In the genomic region with DNA sequence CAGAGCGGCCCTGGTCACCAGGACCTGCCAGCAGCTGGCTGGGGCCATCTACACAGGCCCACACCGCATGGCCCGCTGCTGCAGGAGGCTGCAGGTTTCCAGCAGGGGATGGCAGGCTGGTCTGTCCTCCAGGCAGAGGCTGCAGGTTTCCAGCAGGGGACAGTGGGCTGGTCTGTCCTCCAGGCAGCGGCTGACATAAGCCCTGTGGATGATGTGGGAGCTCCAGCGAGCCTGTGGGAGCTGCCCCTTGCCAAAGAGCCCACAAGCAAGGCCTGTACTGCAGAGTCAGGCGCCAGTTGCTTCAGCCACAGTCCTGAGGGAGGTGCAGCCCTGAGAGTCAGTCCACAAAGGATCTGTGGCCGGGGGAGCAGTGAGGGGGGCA, we compare ENCODE assay signal across 12 cellular contexts. TPM values are rescaled to one million over a fixed set of nuclear protein-coding genes. Genes with fewer than 3 reads are reported as not detected.
DNase-seq lines count a peak whose midpoint lies in the region; TF ChIP-seq lines count a peak whose summit lies in the region.
"Had no signal": no experiment of that assay in that cellular context is flagged by ENCODE, and none has a peak within 500 bp of the region (broad histone marks: within the 10 kb centered on the region; RNA-seq: fewer than 3 reads in every experiment).

No MANE protein-coding gene starts in this region.

- DNase-seq in activated naive CD4-positive, alpha-beta T cell treated with anti-CD3 and anti-CD28 coated beads, Interleukin-2, amount 50 U/mL, for 16 hours, result peak; percentile 8
- DNase-seq in activated naive CD4-positive, alpha-beta T cell (lab: John Stamatoyannopoulos, UW), result no peak
- peak; percentile 27 for DNase-seq in SW480 (ENCODE audit: low spot score)
- peak; percentile 42 for DNase-seq in iPS-NIHi11 (ENCODE audit: low spot score)
- peak; percentile 34 for DNase-seq in testis
- DNase-seq in stimulated activated CD4-positive, alpha-beta T cell treated with anti-CD3 and anti-CD28 coated beads, Interleukin-12 subunit alpha, Interleukin-12 subunit beta, amount 100 ng/mL, for 4 hours, result no peak
- DNase-seq in erythroblast (lab: John Stamatoyannopoulos, UW), result no peak
- DNase-seq in GOT3 (lab: John Stamatoyannopoulos, UW), result no peak
- DNase-seq: hippocampal formation, NCI-H1105 treated with DMSO at 0.1 percent for 48 hours had no signal

- no peaks in the 10 kb centered on the region for H3K27me3 ChIP-seq in testis

- no peak for TF ChIP-seq POLR2A in testis (IDR thresholded peaks at IDR 0.05)
- no peak for TF ChIP-seq POLR2A in erythroblast (IDR thresholded peaks at IDR 0.05; ENCODE audit: low read length)

- H3K36me3 ChIP-seq in testis (ENCODE audit: low read depth, missing control alignments), result no peaks in the 10 kb centered on the region

- no peaks in the 10 kb centered on the region for H3K9me3 ChIP-seq in testis

- peaks cover 32% of the 10 kb centered on the region for H3K4me1 ChIP-seq in testis

- TF ChIP-seq CTCF in testis (IDR thresholded peaks at IDR 0.05), result no peak

- 51% methylated on average over 6 of the region's 7 CpGs; no CpG with 5 or more reads in 1 of the 2 donors for WGBS in testis, 2 donors

- intact Hi-C loops in testis (cut with DNase I; ENCODE audit: low total_unique reads), result loop anchor here (5.0 kb wide), 1 partner anchor 233 kb away; no protein-coding TSS in a partner anchor

- no peak overlapping the region for H3K4me3 ChIP-seq in testis
- H3K4me3 ChIP-seq: skin epidermis had no signal

- no peak overlapping the region for H3K27ac ChIP-seq in testis
- H3K27ac ChIP-seq: HL-60, skin epidermis had no signal

RNA-seq across cellular contexts. Expression of a gene that starts 18.5 kb away (rescaled TPM):
- 1 to 10 TPM; 2.9 to 5.7 TPM for total RNA-seq in testis
- polyA plus RNA-seq in testis (ENCODE audit: insufficient read depth, low read depth, low replicate concordance), result 3.8 TPM

Comparison
In these comparisons a context has a peak if more than half of its experiments do, and no peak if none do; other contexts are left out.
1. DNase-seq: peak in activated naive CD4-positive, alpha-beta T cell treated with anti-CD3 and anti-CD28 coated beads, Interleukin-2, amount 50 U/mL, for 16 hours (single experiment), SW480 (single experiment), iPS-NIHi11 (single experiment) and testis (single experiment); none in activated naive CD4-positive, alpha-beta T cell (0 of 4), stimulated activated CD4-positive, alpha-beta T cell treated with anti-CD3 and anti-CD28 coated beads, Interleukin-12 subunit alpha, Interleukin-12 subunit beta, amount 100 ng/mL, for 4 hours (single experiment), erythroblast (0 of 2) and GOT3 (single experiment).